2 cellular contexts compared by ENCODE assay signal in genomic region chr2:173821451-173821850, GRCh38.
TF ChIP-seq lines count a peak whose summit lies in the region.

No MANE protein-coding gene starts in this region.

TF ChIP-seq in GM23338, 12 proteins besides CTCF, POLR2A, EP300 and RAD21:
- no peak for TF ChIP-seq ZNF331 (CRISPR knock-in tag; IDR thresholded peaks at IDR 0.05; ENCODE audit: low read depth)
- TF ChIP-seq JUNB (IDR thresholded peaks at IDR 0.05; ENCODE audit: unreplicated experiment): no peak
- TF ChIP-seq REST (IDR thresholded peaks at IDR 0.05; ENCODE audit: unreplicated experiment): no peak
- no peak for TF ChIP-seq ZNF462 (CRISPR knock-in tag; IDR thresholded peaks at IDR 0.05)
- TF ChIP-seq POLR2AphosphoS5 (IDR thresholded peaks at IDR 0.05; ENCODE audit: low read depth): no peak
- no peak for TF ChIP-seq CREB1 (CRISPR knock-in tag; IDR thresholded peaks at IDR 0.05; ENCODE audit: low read depth)
- no peak for TF ChIP-seq EZH2phosphoT487 (IDR thresholded peaks at IDR 0.05; ENCODE audit: unreplicated experiment)
- no peak for TF ChIP-seq ETS1 (IDR thresholded peaks at IDR 0.05)
- no peak for TF ChIP-seq EZH2 (IDR thresholded peaks at IDR 0.05; ENCODE audit: low read depth, unreplicated experiment)
- no peak for TF ChIP-seq ZNF114 (CRISPR knock-in tag; IDR thresholded peaks at IDR 0.05)
- TF ChIP-seq NANOG (IDR thresholded peaks at IDR 0.05; ENCODE audit: borderline replicate concordance): no peak
- no peak for TF ChIP-seq STAT1 (IDR thresholded peaks at IDR 0.05; ENCODE audit: unreplicated experiment)

TF ChIP-seq in H1, 55 proteins besides CTCF, POLR2A, EP300 and RAD21:
- TF ChIP-seq E2F6 (IDR thresholded peaks at IDR 0.05) (0 out of 2 replicates have a peak, but pooled peaks have one; percentile 26), NRF1 (IDR thresholded peaks at IDR 0.05; ENCODE audit: low read depth, low read length) (no peak)
